1 cellular context compared by ENCODE assay signal in genomic region chr20:1334761-1335160, GRCh38.
TF ChIP-seq lines count a peak whose summit lies in the region.

No MANE protein-coding gene starts in this region.

TF ChIP-seq in K562, 482 proteins besides CTCF, POLR2A, EP300 and RAD21 (continued from another document):
- no peak for TF ChIP-seq PBX2 (CRISPR knock-in tag; IDR thresholded peaks at IDR 0.05; ENCODE audit: low read depth)
- TF ChIP-seq PBX2 (tag; conservative IDR thresholded peaks at IDR 0.05; ENCODE audit: low read depth) = 0 out of 2 replicates have a peak, but pooled peaks have one; percentile 7
- no peak for TF ChIP-seq C11orf30 (IDR thresholded peaks at IDR 0.05; ENCODE audit: low read depth)
- TF ChIP-seq ATF3 (IDR thresholded peaks at IDR 0.05) = peak; percentile 68
- no peak for TF ChIP-seq ATF3 (CRISPR knock-in tag; conservative IDR thresholded peaks at IDR 0.05)
- TF ChIP-seq CREM (IDR thresholded peaks at IDR 0.05; ENCODE audit: low read depth) = peak; percentile 36
- peak; percentile 64 for TF ChIP-seq TFAP4 (CRISPR knock-in tag; IDR thresholded peaks at IDR 0.05; ENCODE audit: borderline replicate concordance)
- TF ChIP-seq CTBP1 (IDR thresholded peaks at IDR 0.05; ENCODE audit: borderline replicate concordance) = 0 out of 2 replicates have a peak, but pooled peaks have one; percentile 33
- no peak for TF ChIP-seq MEF2D (tag; conservative IDR thresholded peaks at IDR 0.05; ENCODE audit: low read depth)
